21 cellular contexts compared by ENCODE assay signal in the genomic region with DNA sequence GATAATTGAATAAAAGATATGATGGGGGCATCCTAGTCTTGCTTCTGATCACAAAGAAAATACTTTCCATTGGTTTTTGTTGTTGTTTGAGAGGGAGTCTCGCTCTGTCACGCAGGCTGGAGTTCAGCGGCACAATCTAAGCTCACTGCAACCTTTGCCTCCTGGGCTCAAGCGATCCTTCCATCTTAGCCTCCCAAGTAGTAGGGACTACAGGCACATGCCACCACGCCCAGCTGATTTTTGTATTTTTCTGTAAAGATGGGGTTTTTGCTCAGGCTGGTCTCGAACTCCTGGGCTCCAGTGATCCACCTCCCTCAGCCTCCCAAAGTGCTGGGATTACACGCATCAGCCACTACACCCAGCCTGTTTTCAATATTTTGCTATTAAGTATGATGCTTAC. TPM values are rescaled to one million over a fixed set of nuclear protein-coding genes. Genes with fewer than 3 reads are reported as not detected.
A peak's percentile ranks its signal among the peaks of the same experiment; 100 is the strongest.
DNase-seq lines count a peak whose midpoint lies in the region; ATAC-seq and TF ChIP-seq lines count a peak whose summit lies in the region.
"Had no signal": no experiment of that assay in that cellular context is flagged by ENCODE, and none has a peak within 500 bp of the region (broad histone marks: within the 10 kb centered on the region; RNA-seq: fewer than 3 reads in every experiment).

No MANE protein-coding gene starts in this region.

- H3K27me3 ChIP-seq in CD8-positive, alpha-beta T cell (ENCODE audit: insufficient read depth, low read length) = no peaks in the 10 kb centered on the region
- no peaks in the 10 kb centered on the region for H3K27me3 ChIP-seq in HL-60 (ENCODE audit: insufficient read depth, poor library complexity, severe bottlenecking)
- no peaks in the 10 kb centered on the region for H3K27me3 ChIP-seq in naive thymus-derived CD4-positive, alpha-beta T cell (ENCODE audit: control insufficient read depth in 2 of 2, insufficient read depth in 2 of 2, low read length in 2 of 2)
- H3K27me3 ChIP-seq: cardiac muscle cell, right atrium auricular region, upper lobe of right lung had no signal

- peaks cover 4% of the 10 kb centered on the region for H3K9me3 Mint-ChIP-seq in CD8-positive, alpha-beta T cell
- no peaks in the 10 kb centered on the region for H3K9me3 Mint-ChIP-seq in activated CD8-positive, alpha-beta memory T cell treated with anti-CD3 and anti-CD28 coated beads, Interleukin-2, amount 10 ng/mL, durations not matched to agents 7 days and 5 days (ENCODE audit: low read depth)
- H3K9me3 Mint-ChIP-seq in naive thymus-derived CD4-positive, alpha-beta T cell = peaks cover 0 to 6% (median 0%) of the 10 kb centered on the region in 11 donors
- H3K9me3 Mint-ChIP-seq: endodermal cell, neural crest cell had no signal

- H3K4me3 ChIP-seq in CD8-positive, alpha-beta T cell (ENCODE audit: low read depth, low read length) = no peak overlapping the region
- no peak overlapping the region for H3K4me3 ChIP-seq in HL-60 (replicated peaks; ENCODE audit: insufficient read depth, low read length)
- H3K4me3 ChIP-seq in naive thymus-derived CD4-positive, alpha-beta T cell (ENCODE audit: low read length) = no peak overlapping the region
- H3K4me3 ChIP-seq: cardiac muscle cell, lung, right atrium auricular region, upper lobe of right lung had no signal

- DNase-seq in CD8-positive, alpha-beta T cell = peak in 1 of 7 experiments; percentile 49
- DNase-seq in HL-60 (ENCODE audit: low read depth in 1 of 2, low spot score in 1 of 2) = no peak
- peak; percentile 31 for DNase-seq in activated CD8-positive, alpha-beta memory T cell treated with anti-CD3 and anti-CD28 coated beads, Interleukin-2, amount 10 ng/mL, durations not matched to agents 7 days and 5 days
- peak in 1 of 9 donors; percentile 16 for DNase-seq in naive thymus-derived CD4-positive, alpha-beta T cell
- DNase-seq in SIG-M5 (lab: John Stamatoyannopoulos, UW) = no peak
- no peak for DNase-seq in GM10248 (ENCODE audit: extremely low spot score)
- no peak for DNase-seq in inferior parietal cortex (ENCODE audit: extremely low spot score)
- DNase-seq: activated CD4-positive, CD25-positive, alpha-beta regulatory T cell; endodermal cell; GOT3; NCI-H1417 treated with DMSO at 0.1 percent for 48 hours; NCI-H345; stimulated activated CD4-positive, alpha-beta T cell treated with anti-CD3 and anti-CD28 coated beads, Interleukin-1b, Interleukin-23, amount 100 ng/mL, for 48 hours; upper lobe of right lung had no signal

- intact Hi-C loops in CD8-positive, alpha-beta T cell (cut with DNase I, micrococcal nuclease) = loop anchor here in 1 of 2 experiments (1.0 kb wide), 2 partner anchors 13 to 16 kb away; no protein-coding TSS in a partner anchor
- intact Hi-C loops in naive thymus-derived CD4-positive, alpha-beta T cell (cut with micrococcal nuclease) = loop anchor here (1.0 kb wide), 3 partner anchors 10 to 16 kb away; no protein-coding TSS in a partner anchor

- H3K4me1 Mint-ChIP-seq in CD8-positive, alpha-beta T cell (ENCODE audit: low read depth) = peaks cover 74% of the 10 kb centered on the region
- peaks cover 30% of the 10 kb centered on the region for H3K4me1 Mint-ChIP-seq in activated CD8-positive, alpha-beta memory T cell treated with anti-CD3 and anti-CD28 coated beads, Interleukin-2, amount 10 ng/mL, durations not matched to agents 7 days and 5 days
- peaks cover 52 to 94% (median 74%) of the 10 kb centered on the region in 7 donors for H3K4me1 Mint-ChIP-seq in naive thymus-derived CD4-positive, alpha-beta T cell
- H3K4me1 Mint-ChIP-seq: neural crest cell had no signal

- H3K36me3 ChIP-seq in CD8-positive, alpha-beta T cell (ENCODE audit: insufficient read depth, low read length) = no peaks in the 10 kb centered on the region
- no peaks in the 10 kb centered on the region for H3K36me3 ChIP-seq in naive thymus-derived CD4-positive, alpha-beta T cell (ENCODE audit: control insufficient read depth in 2 of 3, insufficient read depth in 3 of 3, low read length in 3 of 3)
- H3K36me3 ChIP-seq: cardiac muscle cell, right atrium auricular region, upper lobe of right lung had no signal

- H3K36me3 Mint-ChIP-seq in CD8-positive, alpha-beta T cell = peaks cover 12% of the 10 kb centered on the region
- peaks cover 4% of the 10 kb centered on the region for H3K36me3 Mint-ChIP-seq in activated CD8-positive, alpha-beta memory T cell treated with anti-CD3 and anti-CD28 coated beads, Interleukin-2, amount 10 ng/mL, durations not matched to agents 7 days and 5 days
- H3K36me3 Mint-ChIP-seq in naive thymus-derived CD4-positive, alpha-beta T cell = peaks cover 0 to 30% (median 3%) of the 10 kb centered on the region in 5 donors

- no peak for ATAC-seq in CD8-positive, alpha-beta T cell
- peak; percentile 20 for ATAC-seq in activated CD8-positive, alpha-beta memory T cell treated with anti-CD3 and anti-CD28 coated beads, Interleukin-2, amount 10 ng/mL, durations not matched to agents 7 days and 5 days
- ATAC-seq in naive thymus-derived CD4-positive, alpha-beta T cell = peak; percentile 13
- no peak for ATAC-seq in HG03196 (IDR thresholded peaks at IDR 0.05; ENCODE audit: unreplicated experiment)
- ATAC-seq: HepG2 had no signal

- POLR2A ChIA-PET in CD8-positive, alpha-beta T cell (lab: Charles Lee) = interaction anchor here (0.6 to 1.9 kb wide), 8 partner anchors 10 to 1166 kb away, joined by 3 to 46 read pairs (median 4); a partner anchor contains a TSS
- POLR2A ChIA-PET in naive thymus-derived CD4-positive, alpha-beta T cell (lab: Charles Lee) = interaction anchor here (0.9 to 2.9 kb wide), 6 partner anchors 8 to 108 kb away, joined by 3 to 79 read pairs (median 10); a partner anchor contains a TSS
- POLR2A ChIA-PET in GM10248 (lab: Yijun Ruan, JAX) = interaction anchor here (1.0 kb wide), 1 partner anchor 16 kb away, joined by 4 read pairs; no protein-coding TSS in a partner anchor

- peaks cover 68% of the 10 kb centered on the region for H3K4me1 ChIP-seq in CD8-positive, alpha-beta T cell (ENCODE audit: insufficient read depth, low read length)
- H3K4me1 ChIP-seq in naive thymus-derived CD4-positive, alpha-beta T cell (ENCODE audit: control insufficient read depth in 2 of 2, insufficient read depth in 2 of 2, low read length in 2 of 2) = peaks cover 57 to 62% of the 10 kb centered on the region in 2 donors
- H3K4me1 ChIP-seq: right atrium auricular region, upper lobe of right lung had no signal

- CTCF ChIA-PET in CD8-positive, alpha-beta T cell (lab: Charles Lee) = interaction anchor here (0.8 to 6.9 kb wide), 6 partner anchors 12 to 158 kb away, joined by 3 to 55 read pairs (median 6); a partner anchor contains a TSS
- CTCF ChIA-PET in activated CD8-positive, alpha-beta memory T cell treated with anti-CD3 and anti-CD28 coated beads, Interleukin-2, amount 10 ng/mL, durations not matched to agents 7 days and 5 days (lab: Charles Lee) = interaction anchor here (0.6 to 3.0 kb wide), 4 partner anchors 14 to 80 kb away, joined by 3 to 24 read pairs (median 4); a partner anchor contains a TSS
- CTCF ChIA-PET in naive thymus-derived CD4-positive, alpha-beta T cell (lab: Charles Lee) = interaction anchor here (1.8 to 3.7 kb wide), 2 partner anchors 12 to 16 kb away, joined by 12 to 50 read pairs; a partner anchor contains a TSS
- CTCF ChIA-PET in GM10248 (lab: Yijun Ruan, JAX) = interaction anchor here (1.3 to 1.8 kb wide), 3 partner anchors 12 to 21 kb away, joined by 3 to 17 read pairs (median 5); a partner anchor contains a TSS

- TF ChIP-seq CTCF in CD8-positive, alpha-beta T cell (IDR thresholded peaks at IDR 0.05) = no peak
- TF ChIP-seq CTCF in HL-60 (IDR thresholded peaks at IDR 0.05; ENCODE audit: insufficient read depth, low read length) (no peak), GM10248 (IDR thresholded peaks at IDR 0.05; ENCODE audit: control extremely low read depth, extremely low read depth, low read depth, missing control alignments) (no peak)

- peak overlapping the region; percentile 55 for H3K27ac ChIP-seq in CD8-positive, alpha-beta T cell (ENCODE audit: low read depth, low read length)
- peak overlapping the region; percentile 25 for H3K27ac ChIP-seq in HL-60 (replicated peaks)
- peak overlapping the region; percentile 82 for H3K27ac ChIP-seq in naive thymus-derived CD4-positive, alpha-beta T cell (ENCODE audit: low read depth, low read length)
- H3K27ac ChIP-seq: C4-2B, cardiac muscle cell, right atrium auricular region, upper lobe of right lung had no signal

- no peaks in the 10 kb centered on the region for H3K27me3 Mint-ChIP-seq in CD8-positive, alpha-beta T cell (ENCODE audit: low read depth)
- no peaks in the 10 kb centered on the region for H3K27me3 Mint-ChIP-seq in activated CD8-positive, alpha-beta memory T cell treated with anti-CD3 and anti-CD28 coated beads, Interleukin-2, amount 10 ng/mL, durations not matched to agents 7 days and 5 days
- H3K27me3 Mint-ChIP-seq in naive thymus-derived CD4-positive, alpha-beta T cell = no peaks in the 10 kb centered on the region

- peak overlapping the region; percentile 99 for H3K27ac Mint-ChIP-seq in CD8-positive, alpha-beta T cell
- peak overlapping the region; percentile 66 for H3K27ac Mint-ChIP-seq in activated CD8-positive, alpha-beta memory T cell treated with anti-CD3 and anti-CD28 coated beads, Interleukin-2, amount 10 ng/mL, durations not matched to agents 7 days and 5 days
- peak overlapping the region; percentile 82 to 99 (median 95) for H3K27ac Mint-ChIP-seq in naive thymus-derived CD4-positive, alpha-beta T cell
- H3K27ac Mint-ChIP-seq: endodermal cell had no signal

- no peaks in the 10 kb centered on the region for H3K9me3 ChIP-seq in CD8-positive, alpha-beta T cell (ENCODE audit: low read length)
- no peaks in the 10 kb centered on the region for H3K9me3 ChIP-seq in naive thymus-derived CD4-positive, alpha-beta T cell (ENCODE audit: control insufficient read depth in 2 of 3, low read length in 3 of 3)
- H3K9me3 ChIP-seq: right atrium auricular region, upper lobe of right lung had no signal

- H3K4me3 Mint-ChIP-seq in CD8-positive, alpha-beta T cell = peak overlapping the region; percentile 26
- no peak overlapping the region for H3K4me3 Mint-ChIP-seq in activated CD8-positive, alpha-beta memory T cell treated with anti-CD3 and anti-CD28 coated beads, Interleukin-2, amount 10 ng/mL, durations not matched to agents 7 days and 5 days
- peak overlapping the region; percentile 47 to 96 (median 79) for H3K4me3 Mint-ChIP-seq in naive thymus-derived CD4-positive, alpha-beta T cell
- H3K4me3 Mint-ChIP-seq: endodermal cell, neural crest cell had no signal

RNA-seq across cellular contexts. Expression of a gene that starts 17.1 kb away (rescaled TPM):
- 10 to 100 TPM; 75.9 to 79.0 TPM for total RNA-seq in CD8-positive, alpha-beta T cell
- 100 to 1,000 TPM in 1 of 2 experiments, 10 to 100 TPM in 1; 94.5 to 141 TPM for total RNA-seq in activated CD8-positive, alpha-beta memory T cell treated with anti-CD3 and anti-CD28 coated beads, Interleukin-2, amount 10 ng/mL, durations not matched to agents 7 days and 5 days
- total RNA-seq in naive thymus-derived CD4-positive, alpha-beta T cell = 100 to 1,000 TPM in 1 of 5 experiments, 10 to 100 TPM in 4; 48.7 to 146 (median 69.1) TPM
- polyA plus RNA-seq in naive thymus-derived CD4-positive, alpha-beta T cell = 10 to 100 TPM; 73.5 to 91.1 TPM

RNA-seq across cellular contexts. Expression of a gene that starts 19.5 kb away (rescaled TPM):
- 10 to 100 TPM; 28.1 to 31.9 TPM for total RNA-seq in CD8-positive, alpha-beta T cell
- total RNA-seq in activated CD8-positive, alpha-beta memory T cell treated with anti-CD3 and anti-CD28 coated beads, Interleukin-2, amount 10 ng/mL, durations not matched to agents 7 days and 5 days = 1 to 10 TPM in 1 of 2 experiments, under 1 TPM in 1; 0.93 to 3.2 TPM
- total RNA-seq in naive thymus-derived CD4-positive, alpha-beta T cell = 100 to 1,000 TPM in 2 of 5 experiments, 10 to 100 TPM in 3; 14.9 to 118 (median 28.1) TPM
- 1 to 10 TPM in 1 of 2 donors, under 1 TPM in 1; 0.57 to 1.6 TPM for polyA plus RNA-seq in naive thymus-derived CD4-positive, alpha-beta T cell
- polyA plus RNA-seq: cardiac muscle cell had no signal

RNA-seq across cellular contexts. Expression of a gene that starts 42.9 kb away (rescaled TPM):
- total RNA-seq in CD8-positive, alpha-beta T cell = 1 to 10 TPM; 1.6 to 2.4 TPM
- 1 to 10 TPM; 5.0 to 6.5 TPM for total RNA-seq in activated CD8-positive, alpha-beta memory T cell treated with anti-CD3 and anti-CD28 coated beads, Interleukin-2, amount 10 ng/mL, durations not matched to agents 7 days and 5 days
- total RNA-seq in naive thymus-derived CD4-positive, alpha-beta T cell = 10 to 100 TPM in 2 of 5 experiments, 1 to 10 TPM in 3; 4.7 to 24.8 (median 7.5) TPM
- polyA plus RNA-seq in naive thymus-derived CD4-positive, alpha-beta T cell = 1 to 10 TPM; 7.0 to 7.6 TPM

Comparison
In these comparisons a context has a peak if more than half of its experiments do, and no peak if none do; other contexts are left out.
1. ATAC-seq: peak in activated CD8-positive, alpha-beta memory T cell treated with anti-CD3 and anti-CD28 coated beads, Interleukin-2, amount 10 ng/mL, durations not matched to agents 7 days and 5 days (single experiment) and naive thymus-derived CD4-positive, alpha-beta T cell (single experiment); none in CD8-positive, alpha-beta T cell (single experiment) and HG03196 (single experiment).
2. H3K27ac ChIP-seq: peak in every context shown above with its lines; median percentile 82 in naive thymus-derived CD4-positive, alpha-beta T cell; 55 in CD8-positive, alpha-beta T cell; 25 in HL-60.
3. Peak in every context shown above with its lines, with median percentiles within 50 percentile points of each other: H3K27ac Mint-ChIP-seq.